8 cellular contexts compared by ENCODE assay signal in genomic region chr15:72782274-72782992, GRCh38. TPM values are rescaled to one million over a fixed set of nuclear protein-coding genes. Genes with fewer than 3 reads are reported as not detected.
DNase-seq lines count a peak whose midpoint lies in the region; ATAC-seq and TF ChIP-seq lines count a peak whose summit lies in the region.

No MANE protein-coding gene starts in this region.

- H3K36me3 Mint-ChIP-seq in activated B cell treated with CpG ODN at 0.5 μM for 24 hours (ENCODE audit: low read depth) = peaks cover 49% of the 10 kb centered on the region

- peak overlapping the region; percentile 94 for H3K4me3 Mint-ChIP-seq in activated B cell treated with CpG ODN at 0.5 μM for 24 hours
- peak overlapping the region; percentile 86 to 98 for H3K4me3 Mint-ChIP-seq in stimulated activated naive CD8-positive, alpha-beta T cell treated with anti-CD3 and anti-CD28 coated beads, Interleukin-15, amount 100 ng/mL, for 72 hours

- intact Hi-C loops in activated B cell treated with CpG ODN at 0.5 μM for 24 hours (cut with micrococcal nuclease) = loop anchor here (2.0 to 5.0 kb wide), 4 partner anchors 35 to 665 kb away; partner anchors contain the start of genes MYO9A, PARP6 and SENP8

- H3K9me3 ChIP-seq in iPS DF 6.9 (ENCODE audit: control insufficient read depth, insufficient read depth, low read length) = no peaks in the 10 kb centered on the region

- no peaks in the 10 kb centered on the region for H3K27me3 ChIP-seq in iPS DF 6.9 (ENCODE audit: control insufficient read depth, insufficient read depth, low read length)

- H3K27ac ChIP-seq in iPS DF 6.9 (ENCODE audit: low read length) = no peak overlapping the region

- H3K4me1 ChIP-seq in iPS DF 6.9 (ENCODE audit: control insufficient read depth, insufficient read depth, low read length) = no peaks in the 10 kb centered on the region

- peaks cover 54% of the 10 kb centered on the region for H3K4me1 Mint-ChIP-seq in activated B cell treated with CpG ODN at 0.5 μM for 24 hours
- H3K4me1 Mint-ChIP-seq in stimulated activated naive CD8-positive, alpha-beta T cell treated with anti-CD3 and anti-CD28 coated beads, Interleukin-15, amount 100 ng/mL, for 72 hours = peaks cover 62% of the 10 kb centered on the region

- POLR2A ChIA-PET in activated B cell treated with CpG ODN at 0.5 μM for 24 hours (lab: Charles Lee) = interaction anchor here (0.6 to 2.3 kb wide), 5 partner anchors 10 to 97 kb away, joined by 4 to 15 read pairs (median 5); partner anchors contain the start of genes BBS4 and HIGD2B

- H3K9me3 Mint-ChIP-seq in activated B cell treated with CpG ODN at 0.5 μM for 24 hours = no peaks in the 10 kb centered on the region
- H3K9me3 Mint-ChIP-seq in stimulated activated naive CD8-positive, alpha-beta T cell treated with anti-CD3 and anti-CD28 coated beads, Interleukin-15, amount 100 ng/mL, for 72 hours = no peaks in the 10 kb centered on the region

- peak overlapping the region; percentile 82; the same call in 1 of the 2 replicates for H3K4me3 ChIP-seq in iPS DF 6.9 (ENCODE audit: low read length)

- ATAC-seq in activated B cell treated with CpG ODN at 0.5 μM for 24 hours (ENCODE audit: low read depth) = no peak
- ATAC-seq in stimulated activated naive CD8-positive, alpha-beta T cell treated with anti-CD3 and anti-CD28 coated beads, Interleukin-15, amount 100 ng/mL, for 72 hours = no peak

- no peak for TF ChIP-seq CTCF in activated B cell treated with CpG ODN at 0.5 μM for 24 hours (IDR thresholded peaks at IDR 0.05)

- WGBS in iPS DF 6.9 (ENCODE audit: insufficient coverage, insufficient read length) = no CpG with 5 or more reads among the region's 14 CpGs

- no peaks in the 10 kb centered on the region for H3K27me3 Mint-ChIP-seq in activated B cell treated with CpG ODN at 0.5 μM for 24 hours
- no peaks in the 10 kb centered on the region for H3K27me3 Mint-ChIP-seq in stimulated activated naive CD8-positive, alpha-beta T cell treated with anti-CD3 and anti-CD28 coated beads, Interleukin-15, amount 100 ng/mL, for 72 hours

- H3K36me3 ChIP-seq in iPS DF 6.9 (ENCODE audit: control insufficient read depth, insufficient read depth, low read length) = no peaks in the 10 kb centered on the region

- CTCF ChIA-PET in activated B cell treated with CpG ODN at 0.5 μM for 24 hours (lab: Charles Lee) = interaction anchor here (1.1 kb wide), 1 partner anchor 59 kb away, joined by 3 read pairs; no protein-coding TSS in a partner anchor

- peak overlapping the region; percentile 99 for H3K27ac Mint-ChIP-seq in activated B cell treated with CpG ODN at 0.5 μM for 24 hours
- H3K27ac Mint-ChIP-seq in stimulated activated naive CD8-positive, alpha-beta T cell treated with anti-CD3 and anti-CD28 coated beads, Interleukin-15, amount 100 ng/mL, for 72 hours = peak overlapping the region; percentile 99 to 100

- peak; percentile 19 for DNase-seq in NCI-H82 (lab: John Stamatoyannopoulos, UW)
- no peak for DNase-seq in NCI-H82 treated with DMSO at 0.1 percent for 48 hours (lab: John Stamatoyannopoulos, UW; ENCODE audit: unreplicated experiment)
- DNase-seq in activated B cell treated with CpG ODN at 0.5 μM for 24 hours = no peak
- no peak for DNase-seq in iPS DF 6.9 (ENCODE audit: low read depth, low spot score)
- no peak for DNase-seq in stimulated activated naive CD8-positive, alpha-beta T cell treated with anti-CD3 and anti-CD28 coated beads, Interleukin-15, amount 100 ng/mL, for 72 hours
- DNase-seq in OCI-M2 (lab: John Stamatoyannopoulos, UW; ENCODE audit: unreplicated experiment) = no peak
- no peak for DNase-seq in NCI-H187 (lab: John Stamatoyannopoulos, UW)
- DNase-seq in effector CD4-positive, alpha-beta T cell = no peak

RNA-seq across cellular contexts. Expression of gene ADPGK, which starts 1.1 kb away (rescaled TPM):
- 77.7 and 99.8 TPM in 2 replicates for total RNA-seq in activated B cell treated with CpG ODN at 0.5 μM for 24 hours
